In genomic region chr6:106446287-106446885, GRCh38 we compare ENCODE assay signal across 9 cellular contexts.
A peak's percentile ranks its signal among the peaks of the same experiment; 100 is the strongest.
DNase-seq lines count a peak whose midpoint lies in the region; ATAC-seq and FAIRE-seq lines count a peak whose summit lies in the region.
"Had no signal": no experiment of that assay in that cellular context is flagged by ENCODE, and none has a peak within 500 bp of the region (broad histone marks: within the 10 kb centered on the region; RNA-seq: fewer than 3 reads in every experiment).

No MANE protein-coding gene starts in this region.

- DNase-seq in ACHN (peak; percentile 28), GM19239 (ENCODE audit: insufficient read length, low spot score) (no peak), SKM-1 treated with dmso at 0.1 percent for 144 hours (lab: John Stamatoyannopoulos, UW; ENCODE audit: unreplicated experiment) (peak; percentile 45), inferior parietal cortex (ENCODE audit: extremely low spot score) (peak; percentile 39), MG63 (no peak)
- no peak for DNase-seq in activated CD4-positive, alpha-beta T cell treated with anti-CD3 and anti-CD28 coated beads for 36 hours
- DNase-seq: activated naive CD8-positive, alpha-beta T cell treated with anti-CD3 and anti-CD28 coated beads, Interleukin-2, amount 10 ng/mL, durations not matched to agents 7 days and 5 days had no signal

- no peaks in the 10 kb centered on the region for H3K36me3 ChIP-seq in MG63

- H3K4me3 ChIP-seq in MG63: no peak overlapping the region

- H3K4me3 Mint-ChIP-seq in activated CD4-positive, alpha-beta T cell treated with anti-CD3 and anti-CD28 coated beads for 36 hours: no peak overlapping the region
- H3K4me3 Mint-ChIP-seq: activated naive CD8-positive, alpha-beta T cell treated with anti-CD3 and anti-CD28 coated beads, Interleukin-2, amount 10 ng/mL, durations not matched to agents 7 days and 5 days had no signal

- in situ Hi-C loops in ACHN (cut with HindIII; ENCODE audit: low pct_ligation_motif_present, low pct_unique_long_range_greater_than_20kb, low sequenced_read_pairs): loop anchor here (25.0 kb wide), 1 partner anchor 116 kb away; no protein-coding TSS in a partner anchor

- H3K27me3 Mint-ChIP-seq in activated CD4-positive, alpha-beta T cell treated with anti-CD3 and anti-CD28 coated beads for 36 hours: peaks cover 14% of the 10 kb centered on the region

- peak; percentile 86 for FAIRE-seq in GM19239 (lab: Jason Lieb, UNC)

- H3K4me1 Mint-ChIP-seq in activated CD4-positive, alpha-beta T cell treated with anti-CD3 and anti-CD28 coated beads for 36 hours: peaks cover 16% of the 10 kb centered on the region

- no peak overlapping the region for H3K27ac Mint-ChIP-seq in activated CD4-positive, alpha-beta T cell treated with anti-CD3 and anti-CD28 coated beads for 36 hours
- H3K27ac Mint-ChIP-seq: activated naive CD8-positive, alpha-beta T cell treated with anti-CD3 and anti-CD28 coated beads, Interleukin-2, amount 10 ng/mL, durations not matched to agents 7 days and 5 days had no signal

- H3K9me3 Mint-ChIP-seq in activated CD4-positive, alpha-beta T cell treated with anti-CD3 and anti-CD28 coated beads for 36 hours (ENCODE audit: low read depth): no peaks in the 10 kb centered on the region
- H3K9me3 Mint-ChIP-seq: activated naive CD8-positive, alpha-beta T cell treated with anti-CD3 and anti-CD28 coated beads, Interleukin-2, amount 10 ng/mL, durations not matched to agents 7 days and 5 days had no signal

- H3K36me3 Mint-ChIP-seq in activated CD4-positive, alpha-beta T cell treated with anti-CD3 and anti-CD28 coated beads for 36 hours (ENCODE audit: low read depth): no peaks in the 10 kb centered on the region
- H3K36me3 Mint-ChIP-seq: activated naive CD8-positive, alpha-beta T cell treated with anti-CD3 and anti-CD28 coated beads, Interleukin-2, amount 10 ng/mL, durations not matched to agents 7 days and 5 days had no signal

- ATAC-seq in HG03280 (IDR thresholded peaks at IDR 0.05; ENCODE audit: unreplicated experiment) (no peak), HG03442 (IDR thresholded peaks at IDR 0.05; ENCODE audit: unreplicated experiment) (no peak)
- ATAC-seq in activated CD4-positive, alpha-beta T cell treated with anti-CD3 and anti-CD28 coated beads for 36 hours: no peak

- POLR2A ChIA-PET in activated CD4-positive, alpha-beta T cell treated with anti-CD3 and anti-CD28 coated beads for 36 hours (lab: Charles Lee): no interaction called here

- intact Hi-C loops in activated CD4-positive, alpha-beta T cell treated with anti-CD3 and anti-CD28 coated beads for 36 hours (cut with DNase I, micrococcal nuclease): loop anchor here (2.0 to 5.0 kb wide), 4 partner anchors 84 to 551 kb away; partner anchors contain the start of gene CRYBG1 (in 1 of the 2)

- CTCF ChIA-PET in activated CD4-positive, alpha-beta T cell treated with anti-CD3 and anti-CD28 coated beads for 36 hours (lab: Charles Lee): interaction anchor here (0.9 to 15.3 kb wide), 9 partner anchors 8 to 533 kb away, joined by 3 to 280 read pairs (median 7); no protein-coding TSS in a partner anchor

- no peaks in the 10 kb centered on the region for H3K9me3 ChIP-seq in MG63

- peaks cover 23% of the 10 kb centered on the region for H3K27me3 ChIP-seq in MG63

Comparison
In these comparisons a context has a peak if more than half of its experiments do, and no peak if none do; other contexts are left out.
1. DNase-seq: peak in ACHN (single experiment), SKM-1 treated with dmso at 0.1 percent for 144 hours (single experiment) and inferior parietal cortex (single experiment); none in GM19239 (single experiment), activated CD4-positive, alpha-beta T cell treated with anti-CD3 and anti-CD28 coated beads for 36 hours (single experiment) and MG63 (single experiment).